In genomic region chr12:128052341-128052740, GRCh38 we compare ENCODE assay signal across 24 cellular contexts.
DNase-seq lines count a peak whose midpoint lies in the region; FAIRE-seq and TF ChIP-seq lines count a peak whose summit lies in the region.
"Had no signal": no experiment of that assay in that cellular context is flagged by ENCODE, and none has a peak within 500 bp of the region (broad histone marks: within the 10 kb centered on the region; RNA-seq: fewer than 3 reads in every experiment).

No MANE protein-coding gene starts in this region.

- no peaks in the 10 kb centered on the region for H3K27me3 ChIP-seq in astrocyte (ENCODE audit: insufficient read depth, low read length)

- peak; percentile 22 for DNase-seq in AG08395 (ENCODE audit: low spot score)
- peak; percentile 14 for DNase-seq in GM03348 (ENCODE audit: low spot score)
- peak; percentile 51 for DNase-seq in astrocyte (ENCODE audit: low read depth)
- peak; percentile 11 for DNase-seq in hepatic stellate cell (ENCODE audit: low spot score)
- DNase-seq in posterior cingulate gyrus = no peak
- no peak for DNase-seq in GM19239 (ENCODE audit: insufficient read length, low spot score)
- no peak for DNase-seq in kidney
- DNase-seq in RPMI8226 = no peak
- DNase-seq: 8988T; Caco-2; CD8-positive, alpha-beta T cell; GM23248; H7; Kasumi-1; MG63; NCI-H1694; NCI-H2029 treated with DMSO at 0.1 percent for 48 hours; NCI-H526 treated with DMSO at 0.1 percent for 48 hours; SHP77 had no signal

- H3K27me3 Mint-ChIP-seq in astrocyte (ENCODE audit: low read depth, unreplicated experiment) = no peaks in the 10 kb centered on the region
- H3K27me3 Mint-ChIP-seq: B cell had no signal

- no peaks in the 10 kb centered on the region for H3K79me2 ChIP-seq in astrocyte (ENCODE audit: insufficient read depth, low read length)

- H3K27ac Mint-ChIP-seq in astrocyte (ENCODE audit: unreplicated experiment) = no peak overlapping the region
- H3K27ac Mint-ChIP-seq: B cell; CD8-positive, alpha-beta T cell had no signal

- TF ChIP-seq CTCF in astrocyte (IDR thresholded peaks at IDR 0.05; ENCODE audit: insufficient read depth, low read depth, low read length) = no peak
- TF ChIP-seq CTCF in kidney (IDR thresholded peaks at IDR 0.05; ENCODE audit: borderline replicate concordance, extremely low read depth, insufficient read depth) = no peak

- H4K20me1 ChIP-seq in astrocyte (ENCODE audit: insufficient read depth, low read length) = no peaks in the 10 kb centered on the region

- H3K4me1 ChIP-seq in astrocyte (ENCODE audit: insufficient read depth, low read length) = no peaks in the 10 kb centered on the region
- H3K4me1 ChIP-seq in kidney (ENCODE audit: control insufficient read depth in 1 of 2, insufficient read depth in 1 of 2, low read depth in 1 of 2, low read length in 2 of 2) = no peaks in the 10 kb centered on the region
- H3K4me1 ChIP-seq: Caco-2 had no signal

- H2AFZ ChIP-seq in astrocyte (ENCODE audit: low read depth, low read length) = peak overlapping the region; percentile 13
- H2AFZ ChIP-seq: GM23248 had no signal

- H3K9ac ChIP-seq in astrocyte (ENCODE audit: low read length) (no peak overlapping the region), kidney (ENCODE audit: low read length in 2 of 2) (no peak overlapping the region)
- H3K9ac ChIP-seq: GM23248 had no signal

- no peaks in the 10 kb centered on the region for H3K9me3 ChIP-seq in astrocyte (ENCODE audit: insufficient read depth, low read depth, low read length)
- H3K9me3 ChIP-seq in kidney (ENCODE audit: control insufficient read depth in 1 of 2, low read length in 2 of 2) = no peaks in the 10 kb centered on the region
- H3K9me3 ChIP-seq: Caco-2, MG63 had no signal

- H3K4me1 Mint-ChIP-seq in astrocyte (ENCODE audit: low read depth, unreplicated experiment) = no peaks in the 10 kb centered on the region
- H3K4me1 Mint-ChIP-seq: B cell had no signal

- no peak overlapping the region for H3K27ac ChIP-seq in astrocyte (ENCODE audit: low read depth, low read length)
- no peak overlapping the region for H3K27ac ChIP-seq in kidney (ENCODE audit: low read depth in 2 of 2, low read length in 2 of 2)
- H3K27ac ChIP-seq: C4-2B, GM23248, RWPE1 had no signal

- H3K4me3 Mint-ChIP-seq in astrocyte (ENCODE audit: unreplicated experiment) = no peak overlapping the region
- H3K4me3 Mint-ChIP-seq: B cell; CD8-positive, alpha-beta T cell had no signal

- peak overlapping the region; percentile 21 for H3K4me2 ChIP-seq in astrocyte (ENCODE audit: low read length)

- intact Hi-C loops in posterior cingulate gyrus (cut with DNase I) (no loop called here), kidney (cut with DNase I) (no loop called here)

- H3K36me3 ChIP-seq in astrocyte (ENCODE audit: insufficient read depth, low read length) (no peaks in the 10 kb centered on the region), kidney (ENCODE audit: control insufficient read depth in 1 of 2, insufficient read depth in 2 of 2, low read length in 2 of 2) (no peaks in the 10 kb centered on the region)
- H3K36me3 ChIP-seq: MG63 had no signal

- no peak for FAIRE-seq in astrocyte (lab: Jason Lieb, UNC)
- no peak for FAIRE-seq in GM19239 (lab: Jason Lieb, UNC)
- no peak for FAIRE-seq in kidney (lab: Jason Lieb, UNC)
- FAIRE-seq: HepG2, K562 had no signal

- peaks cover 3% of the 10 kb centered on the region for H3K9me3 Mint-ChIP-seq in astrocyte (ENCODE audit: unreplicated experiment)
- H3K9me3 Mint-ChIP-seq: CD8-positive, alpha-beta T cell had no signal

- no peaks in the 10 kb centered on the region for H3K36me3 Mint-ChIP-seq in astrocyte (ENCODE audit: low read depth, unreplicated experiment)
- H3K36me3 Mint-ChIP-seq: CD8-positive, alpha-beta T cell had no signal

- H3K4me3 ChIP-seq in astrocyte (ENCODE audit: insufficient read depth, low read depth, low read length) = no peak overlapping the region
- H3K4me3 ChIP-seq in kidney (ENCODE audit: low read length in 2 of 2) = no peak overlapping the region
- H3K4me3 ChIP-seq: GM23248, K562, MG63 had no signal

Comparison
In these comparisons a context has a peak if more than half of its experiments do, and no peak if none do; other contexts are left out.
1. DNase-seq: peak in AG08395 (single experiment), GM03348 (single experiment), astrocyte (single experiment) and hepatic stellate cell (single experiment); none in posterior cingulate gyrus (0 of 10), GM19239 (single experiment), kidney (single experiment) and RPMI8226 (single experiment).